Comparison of ENCODE assay signal across 2 cellular contexts in the genomic region with DNA sequence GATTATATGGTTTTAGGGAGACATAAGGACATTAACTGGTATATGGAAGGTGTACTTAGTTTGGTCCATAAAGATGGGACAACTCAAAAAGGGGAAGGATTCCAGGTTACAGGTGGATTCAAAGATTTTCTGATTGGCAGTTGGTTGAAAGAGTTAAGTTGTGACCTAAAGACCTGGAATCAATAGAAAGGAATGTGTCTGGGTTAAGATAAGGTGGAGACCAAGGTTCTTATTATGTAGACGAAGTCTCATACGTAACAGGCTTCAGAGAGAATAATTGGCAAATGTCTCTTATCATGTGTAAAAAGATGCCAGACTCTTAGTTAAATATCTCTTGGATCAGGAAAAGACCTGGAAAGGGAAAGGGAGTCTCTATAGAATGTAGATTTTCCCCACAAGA.
TF ChIP-seq lines count a peak whose summit lies in the region.

No MANE protein-coding gene starts in this region.

TF ChIP-seq in IMR-90, 13 proteins besides CTCF, POLR2A, EP300 and RAD21:
- no peak for TF ChIP-seq RCOR1 (IDR thresholded peaks at IDR 0.05; ENCODE audit: insufficient replicate concordance, low read length)
- no peak for TF ChIP-seq MAZ (IDR thresholded peaks at IDR 0.05; ENCODE audit: borderline replicate concordance, low read depth, low read length)
- no peak for TF ChIP-seq MAFK (IDR thresholded peaks at IDR 0.05; ENCODE audit: low read depth, low read length)
- no peak for TF ChIP-seq CEBPB (IDR thresholded peaks at IDR 0.05; ENCODE audit: low read depth, low read length)
- TF ChIP-seq SMC3 (IDR thresholded peaks at IDR 0.05; ENCODE audit: low read depth, low read length): no peak
- TF ChIP-seq MXI1 (IDR thresholded peaks at IDR 0.05; ENCODE audit: borderline replicate concordance, low read depth, low read length): no peak
- TF ChIP-seq CHD1 (IDR thresholded peaks at IDR 0.05; ENCODE audit: low read depth, low read length): no peak
- no peak for TF ChIP-seq RFX5 (IDR thresholded peaks at IDR 0.05; ENCODE audit: low read depth, low read length)
- TF ChIP-seq, protein P1, sequence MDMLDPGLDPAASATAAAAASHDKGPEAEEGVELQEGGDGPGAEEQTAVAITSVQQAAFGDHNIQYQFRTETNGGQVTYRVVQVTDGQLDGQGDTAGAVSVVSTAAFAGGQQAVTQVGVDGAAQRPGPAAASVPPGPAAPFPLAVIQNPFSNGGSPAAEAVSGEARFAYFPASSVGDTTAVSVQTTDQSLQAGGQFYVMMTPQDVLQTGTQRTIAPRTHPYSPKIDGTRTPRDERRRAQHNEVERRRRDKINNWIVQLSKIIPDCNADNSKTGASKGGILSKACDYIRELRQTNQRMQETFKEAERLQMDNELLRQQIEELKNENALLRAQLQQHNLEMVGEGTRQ (IDR thresholded peaks at IDR 0.05; ENCODE audit: low read depth, low read length): no peak
- no peak for TF ChIP-seq BHLHE40 (IDR thresholded peaks at IDR 0.05; ENCODE audit: low read depth, low read length)
- no peak for TF ChIP-seq FOS (IDR thresholded peaks at IDR 0.05; ENCODE audit: low read depth, low read length)

TF ChIP-seq in neural cell, 6 proteins besides CTCF, POLR2A, EP300 and RAD21:
- TF ChIP-seq, protein P2, sequence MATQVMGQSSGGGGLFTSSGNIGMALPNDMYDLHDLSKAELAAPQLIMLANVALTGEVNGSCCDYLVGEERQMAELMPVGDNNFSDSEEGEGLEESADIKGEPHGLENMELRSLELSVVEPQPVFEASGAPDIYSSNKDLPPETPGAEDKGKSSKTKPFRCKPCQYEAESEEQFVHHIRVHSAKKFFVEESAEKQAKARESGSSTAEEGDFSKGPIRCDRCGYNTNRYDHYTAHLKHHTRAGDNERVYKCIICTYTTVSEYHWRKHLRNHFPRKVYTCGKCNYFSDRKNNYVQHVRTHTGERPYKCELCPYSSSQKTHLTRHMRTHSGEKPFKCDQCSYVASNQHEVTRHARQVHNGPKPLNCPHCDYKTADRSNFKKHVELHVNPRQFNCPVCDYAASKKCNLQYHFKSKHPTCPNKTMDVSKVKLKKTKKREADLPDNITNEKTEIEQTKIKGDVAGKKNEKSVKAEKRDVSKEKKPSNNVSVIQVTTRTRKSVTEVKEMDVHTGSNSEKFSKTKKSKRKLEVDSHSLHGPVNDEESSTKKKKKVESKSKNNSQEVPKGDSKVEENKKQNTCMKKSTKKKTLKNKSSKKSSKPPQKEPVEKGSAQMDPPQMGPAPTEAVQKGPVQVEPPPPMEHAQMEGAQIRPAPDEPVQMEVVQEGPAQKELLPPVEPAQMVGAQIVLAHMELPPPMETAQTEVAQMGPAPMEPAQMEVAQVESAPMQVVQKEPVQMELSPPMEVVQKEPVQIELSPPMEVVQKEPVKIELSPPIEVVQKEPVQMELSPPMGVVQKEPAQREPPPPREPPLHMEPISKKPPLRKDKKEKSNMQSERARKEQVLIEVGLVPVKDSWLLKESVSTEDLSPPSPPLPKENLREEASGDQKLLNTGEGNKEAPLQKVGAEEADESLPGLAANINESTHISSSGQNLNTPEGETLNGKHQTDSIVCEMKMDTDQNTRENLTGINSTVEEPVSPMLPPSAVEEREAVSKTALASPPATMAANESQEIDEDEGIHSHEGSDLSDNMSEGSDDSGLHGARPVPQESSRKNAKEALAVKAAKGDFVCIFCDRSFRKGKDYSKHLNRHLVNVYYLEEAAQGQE (IDR thresholded peaks at IDR 0.05; ENCODE audit: borderline replicate concordance): no peak
- TF ChIP-seq EZH2 (IDR thresholded peaks at IDR 0.05; ENCODE audit: borderline replicate concordance, insufficient read depth, low read length, poor library complexity, severe bottlenecking) (no peak), MXI1 (conservative IDR thresholded peaks at IDR 0.05; ENCODE audit: poor library complexity, severe bottlenecking) (no peak), SMC3 (conservative IDR thresholded peaks at IDR 0.05; ENCODE audit: poor library complexity) (no peak), TAF1 (IDR thresholded peaks at IDR 0.05; ENCODE audit: low read depth) (no peak), POLR2AphosphoS5 (IDR thresholded peaks at IDR 0.05) (no peak)
